1 cellular context compared by ENCODE assay signal in the genomic region with DNA sequence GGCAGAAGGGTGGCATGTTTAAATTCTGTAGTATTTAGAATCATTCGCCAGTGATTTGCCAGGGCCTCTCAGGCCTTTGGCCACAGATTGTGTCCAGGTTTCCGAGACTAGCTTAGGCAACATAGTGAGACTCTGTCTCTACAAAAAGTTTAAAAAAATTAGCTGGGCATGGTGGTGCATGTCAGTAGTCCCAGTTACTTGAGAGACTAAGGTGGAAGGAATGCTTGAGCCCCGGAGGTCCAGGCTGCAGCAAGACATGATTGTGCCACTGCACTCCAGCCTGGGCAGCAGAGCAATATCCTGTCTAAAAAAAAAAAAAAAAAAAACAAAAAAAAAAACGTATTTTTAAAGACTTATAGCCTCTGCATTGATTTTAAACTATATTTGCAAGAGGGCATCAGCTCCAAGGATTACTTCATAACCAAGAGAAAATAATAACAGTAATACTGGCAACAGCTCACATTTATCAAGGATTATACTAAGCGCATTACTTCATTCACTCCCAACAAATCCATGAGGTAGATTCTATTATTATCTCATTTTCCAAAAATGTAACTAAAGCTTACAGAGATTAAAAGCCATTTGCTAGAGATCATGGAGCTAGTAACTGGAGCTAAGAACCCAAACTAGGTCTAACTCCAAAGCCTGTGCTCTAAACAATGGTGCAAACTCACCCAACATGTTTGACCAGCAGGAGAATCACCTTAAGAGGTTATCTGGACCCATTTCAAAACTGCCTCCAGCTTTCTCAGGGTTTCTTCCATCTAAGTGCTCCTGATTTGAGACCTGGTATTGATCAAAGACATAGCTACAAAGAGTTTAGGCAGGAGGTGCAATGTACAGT.
TF ChIP-seq lines count a peak whose summit lies in the region.

No MANE protein-coding gene starts in this region.

TF ChIP-seq in H1, 55 proteins besides CTCF, POLR2A, EP300 and RAD21:
- TF ChIP-seq SIRT6 (IDR thresholded peaks at IDR 0.05; ENCODE audit: low read length): no peak
- TF ChIP-seq CTBP2 (IDR thresholded peaks at IDR 0.05; ENCODE audit: borderline replicate concordance, insufficient read depth, insufficient read length, low read length): no peak
- no peak for TF ChIP-seq YY1 (IDR thresholded peaks at IDR 0.05; ENCODE audit: low read depth, low read length)
- TF ChIP-seq, protein P1, sequence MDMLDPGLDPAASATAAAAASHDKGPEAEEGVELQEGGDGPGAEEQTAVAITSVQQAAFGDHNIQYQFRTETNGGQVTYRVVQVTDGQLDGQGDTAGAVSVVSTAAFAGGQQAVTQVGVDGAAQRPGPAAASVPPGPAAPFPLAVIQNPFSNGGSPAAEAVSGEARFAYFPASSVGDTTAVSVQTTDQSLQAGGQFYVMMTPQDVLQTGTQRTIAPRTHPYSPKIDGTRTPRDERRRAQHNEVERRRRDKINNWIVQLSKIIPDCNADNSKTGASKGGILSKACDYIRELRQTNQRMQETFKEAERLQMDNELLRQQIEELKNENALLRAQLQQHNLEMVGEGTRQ (IDR thresholded peaks at IDR 0.05; ENCODE audit: low read length): no peak
- TF ChIP-seq KDM1A (IDR thresholded peaks at IDR 0.05; ENCODE audit: borderline replicate concordance, low read length): no peak
- no peak for TF ChIP-seq CBX5 (IDR thresholded peaks at IDR 0.05; ENCODE audit: low read depth, low read length)
- TF ChIP-seq TCF12 (IDR thresholded peaks at IDR 0.05; ENCODE audit: low read depth, low read length): no peak
- no peak for TF ChIP-seq GTF2F1 (IDR thresholded peaks at IDR 0.05; ENCODE audit: borderline replicate concordance, low read depth, low read length)
- TF ChIP-seq TAF7 (optimal IDR thresholded peaks at IDR 0.05; ENCODE audit: borderline replicate concordance, low read depth, low read length): no peak
- no peak for TF ChIP-seq JUN (IDR thresholded peaks at IDR 0.05; ENCODE audit: low read depth, low read length)
